ENCODE assay signal across 22 cellular contexts in genomic region chr4:88919056-88919455, GRCh38.
"Had no signal": no experiment of that assay in that cellular context is flagged by ENCODE, and none has a peak within 500 bp of the region (broad histone marks: within the 10 kb centered on the region; RNA-seq: fewer than 3 reads in every experiment).

No MANE protein-coding gene starts in this region.

- H3K9me3 Mint-ChIP-seq: activated naive CD4-positive, alpha-beta T cell treated with anti-CD3 and anti-CD28 coated beads, Interleukin-2, amount 50 U/mL, for 24 hours; central memory CD8-positive, alpha-beta T cell had no signal

- DNase-seq: activated CD4-positive, alpha-beta T cell treated with anti-CD3 and anti-CD28 coated beads, Interleukin-2, amount 10 ng/mL, durations not matched to agents 24 days and 14 days; activated CD4-positive, alpha-beta T cell treated with anti-CD3 and anti-CD28 coated beads, Interleukin-2, amount 50 U/mL, for 48 hours; activated CD4-positive, CD25-positive, alpha-beta regulatory T cell treated with anti-CD3 and anti-CD28 coated beads, Interleukin-2, amount 50 U/mL, for 72 hours; activated CD8-positive, alpha-beta memory T cell treated with anti-CD3 and anti-CD28 coated beads, Interleukin-2, amount 10 ng/mL, durations not matched to agents 7 days and 5 days; activated effector memory CD4-positive, alpha-beta T cell treated with Interleukin-2 at 50 U/mL for 16 hours; activated naive CD4-positive, alpha-beta T cell; activated T-cell treated with anti-CD3 and anti-CD28 coated beads, Interleukin-2, amount 50 U/mL, for 24 hours; body of pancreas; NCI-H1105 treated with DMSO at 0.1 percent for 48 hours; NCI-H1436 treated with DMSO at 0.1 percent for 48 hours; NCI-H187; NCI-H2081; NCI-H524; SJCRH30; SK-N-SH had no signal

- H3K4me1 ChIP-seq: ascending aorta, body of pancreas, SJCRH30 had no signal

- H3K4me3 ChIP-seq: ascending aorta, body of pancreas, SJCRH30 had no signal

- H3K27me3 Mint-ChIP-seq: activated CD4-positive, alpha-beta T cell treated with anti-CD3 and anti-CD28 coated beads, Interleukin-2, amount 10 ng/mL, durations not matched to agents 24 days and 14 days; activated T-cell treated with anti-CD3 and anti-CD28 coated beads, Interleukin-2, amount 50 U/mL, for 24 hours had no signal

- H3K27ac Mint-ChIP-seq: activated CD4-positive, alpha-beta T cell treated with anti-CD3 and anti-CD28 coated beads, Interleukin-2, amount 10 ng/mL, durations not matched to agents 24 days and 14 days; activated CD8-positive, alpha-beta memory T cell treated with anti-CD3 and anti-CD28 coated beads, Interleukin-2, amount 10 ng/mL, durations not matched to agents 7 days and 5 days; activated naive CD4-positive, alpha-beta T cell treated with anti-CD3 and anti-CD28 coated beads, Interleukin-2, amount 50 U/mL, for 24 hours; activated T-cell treated with anti-CD3 and anti-CD28 coated beads, Interleukin-2, amount 50 U/mL, for 24 hours; activated T-helper 1 cell treated with anti-CD3 and anti-CD28 coated beads, Interleukin-12 subunit alpha, Interleukin-12 subunit beta, Interleukin-2, Interleukin-4 antibody, amounts not matched to agents 30 ng/mL and 10 ng/mL and 1 ng/mL, durations not matched to agents 14 hours and 24 hours and 36 hours; WTC11 had no signal

- H3K36me3 ChIP-seq: ascending aorta, SJCRH30 had no signal

- ATAC-seq: activated CD8-positive, alpha-beta memory T cell treated with anti-CD3 and anti-CD28 coated beads, Interleukin-2, amount 10 ng/mL, durations not matched to agents 7 days and 5 days; body of pancreas; Right ventricle myocardium inferior; WTC11 had no signal

- H3K4me1 Mint-ChIP-seq: activated CD4-positive, alpha-beta T cell treated with anti-CD3 and anti-CD28 coated beads, Interleukin-2, amount 10 ng/mL, durations not matched to agents 24 days and 14 days; activated CD8-positive, alpha-beta memory T cell treated with anti-CD3 and anti-CD28 coated beads, Interleukin-2, amount 10 ng/mL, durations not matched to agents 7 days and 5 days; activated naive CD4-positive, alpha-beta T cell treated with anti-CD3 and anti-CD28 coated beads, Interleukin-2, amount 50 U/mL, for 24 hours; central memory CD8-positive, alpha-beta T cell; WTC11 had no signal

- H3K9ac ChIP-seq: SK-N-SH had no signal

- H3K9me3 ChIP-seq: body of pancreas, SK-N-SH had no signal

- H3K4me3 Mint-ChIP-seq: activated CD4-positive, alpha-beta T cell treated with anti-CD3 and anti-CD28 coated beads, Interleukin-2, amount 10 ng/mL, durations not matched to agents 24 days and 14 days; activated CD8-positive, alpha-beta memory T cell treated with anti-CD3 and anti-CD28 coated beads, Interleukin-2, amount 10 ng/mL, durations not matched to agents 7 days and 5 days; activated naive CD4-positive, alpha-beta T cell treated with anti-CD3 and anti-CD28 coated beads, Interleukin-2, amount 50 U/mL, for 24 hours; activated T-cell treated with anti-CD3 and anti-CD28 coated beads, Interleukin-2, amount 50 U/mL, for 24 hours; activated T-helper 1 cell treated with anti-CD3 and anti-CD28 coated beads, Interleukin-12 subunit alpha, Interleukin-12 subunit beta, Interleukin-2, Interleukin-4 antibody, amounts not matched to agents 30 ng/mL and 10 ng/mL and 1 ng/mL, durations not matched to agents 14 hours and 24 hours and 36 hours; central memory CD8-positive, alpha-beta T cell; WTC11 had no signal

- H3K27me3 ChIP-seq: ascending aorta, body of pancreas, SJCRH30 had no signal

- H3K4me2 ChIP-seq: SK-N-SH had no signal

- H3K27ac ChIP-seq: ascending aorta, body of pancreas, SJCRH30 had no signal

- FAIRE-seq: RCC 7860 had no signal
